8 cellular contexts compared by ENCODE assay signal in the genomic region with DNA sequence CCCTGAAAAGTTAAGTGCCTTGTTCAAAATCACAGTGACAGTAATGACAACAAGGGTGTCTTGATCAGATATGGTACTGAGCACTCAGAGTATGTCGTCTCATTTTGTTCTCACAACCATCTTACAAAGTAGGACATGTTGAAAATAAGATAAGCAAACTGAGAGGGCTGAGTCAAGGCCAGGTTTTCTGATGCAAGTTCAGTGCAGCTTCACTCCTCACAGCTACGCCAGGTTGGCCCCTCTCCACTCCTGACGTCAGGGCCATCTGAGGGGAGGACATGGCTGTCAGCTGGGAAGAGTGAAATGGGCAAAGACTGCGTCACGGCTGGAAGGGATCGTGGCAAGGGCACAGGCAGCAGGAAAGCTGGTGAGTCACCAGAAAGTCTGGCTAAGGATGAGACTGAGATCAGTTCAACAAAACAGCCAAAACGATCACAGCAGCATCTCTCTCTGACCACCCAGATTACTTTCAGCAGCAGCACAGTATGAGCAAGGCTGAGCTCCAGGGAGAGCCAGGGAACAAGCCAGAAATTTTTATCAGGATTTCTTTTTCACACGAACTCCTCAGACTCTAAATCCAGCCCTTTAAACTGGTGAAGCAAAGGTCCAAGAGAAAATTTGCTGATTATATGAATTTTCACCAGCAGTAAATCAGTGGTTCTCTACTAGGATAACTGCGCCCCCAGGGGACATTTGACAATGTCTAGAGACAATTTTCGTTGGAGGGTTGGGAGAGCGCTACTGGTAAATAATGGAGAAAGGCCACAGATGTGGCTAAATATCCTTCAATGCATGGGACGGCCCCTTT.
DNase-seq lines count a peak whose midpoint lies in the region; ATAC-seq, FAIRE-seq and TF ChIP-seq lines count a peak whose summit lies in the region.

No MANE protein-coding gene starts in this region.

- no peaks in the 10 kb centered on the region for H3K36me3 Mint-ChIP-seq in mesothelial cell of epicardium

- CTCF ChIA-PET in A549 (lab: Yijun Ruan, JAX): interaction anchor here (0.9 to 2.0 kb wide), 8 partner anchors 12 to 1252 kb away, joined by 3 to 6 read pairs (median 3); a partner anchor contains a TSS

- DNase-seq in A549 (ENCODE audit: low read depth in 1 of 2, low spot score in 1 of 2) (peak; percentile 90 to 99), M059J (ENCODE audit: low read depth) (peak; percentile 98), dedifferentiated amniotic fluid mesenchymal stem cell (ENCODE audit: extremely low spot score) (peak; percentile 89), mesothelial cell of epicardium (ENCODE audit: low spot score in 2 of 2, unreplicated experiment in 2 of 2) (no peak), NCI-H2029 treated with DMSO at 0.1 percent for 48 hours (lab: John Stamatoyannopoulos, UW) (no peak), SKM-1 (lab: John Stamatoyannopoulos, UW; ENCODE audit: unreplicated experiment) (no peak), GM19240 (ENCODE audit: insufficient read length, low spot score) (no peak)

- peaks cover 26% of the 10 kb centered on the region for H3K9me3 Mint-ChIP-seq in mesothelial cell of epicardium

- WGBS in A549 (ENCODE audit: missing lambda C conversion rate): 16% methylated on average over 12 of the region's 12 CpGs

- peak overlapping the region; percentile 60 for H3K4me2 ChIP-seq in A549

- peak overlapping the region; percentile 89 to 95 for H3K27ac ChIP-seq in A549

- H3K4me3 ChIP-seq in A549: no peak overlapping the region

- ATAC-seq in A549 (peak; percentile 96 to 100), GM19463 (IDR thresholded peaks at IDR 0.05; ENCODE audit: unreplicated experiment) (no peak)

- FAIRE-seq in A549 (lab: Jason Lieb, UNC): peak; percentile 96

- peak overlapping the region; percentile 60 for H3K27ac Mint-ChIP-seq in mesothelial cell of epicardium

- TF ChIP-seq EP300 in A549 (IDR thresholded peaks at IDR 0.05): peak; percentile 99

- TF ChIP-seq POLR2A in A549 (IDR thresholded peaks at IDR 0.05; ENCODE audit: low read length): no peak

- peak overlapping the region; percentile 2 for H3K4me3 Mint-ChIP-seq in mesothelial cell of epicardium

- TF ChIP-seq RAD21 in A549 (conservative IDR thresholded peaks at IDR 0.05 in 1 of 2, IDR thresholded peaks at IDR 0.05 in 1 of 2): peak; percentile 30 to 72

- TF ChIP-seq CTCF in A549 (IDR thresholded peaks at IDR 0.05) (peak; percentile 49), mesothelial cell of epicardium (IDR thresholded peaks at IDR 0.05; ENCODE audit: unreplicated experiment) (no peak)

- no peaks in the 10 kb centered on the region for H3K27me3 Mint-ChIP-seq in mesothelial cell of epicardium (ENCODE audit: low read depth)

- POLR2A ChIA-PET in A549 (lab: Yijun Ruan, JAX): interaction anchor here (0.6 to 1.7 kb wide), 7 partner anchors 100 to 299 kb away, joined by 3 to 16 read pairs (median 5); a partner anchor contains a TSS

- H3K4me1 Mint-ChIP-seq in mesothelial cell of epicardium: peaks cover 23% of the 10 kb centered on the region

- peaks cover 13% of the 10 kb centered on the region; the same call in 2 of the 3 replicates for H3K9me3 ChIP-seq in A549

- H3K4me1 ChIP-seq in A549: peaks cover 43% of the 10 kb centered on the region

TF ChIP-seq in A549, 52 proteins besides CTCF, POLR2A, EP300 and RAD21 (continues in another document):
- TF ChIP-seq HOXA7 (CRISPR knock-in tag; IDR thresholded peaks at IDR 0.05): 0 out of 2 replicates have a peak, but pooled peaks have one; percentile 38
- TF ChIP-seq MAFK (IDR thresholded peaks at IDR 0.05; ENCODE audit: partially characterized antibody): peak; percentile 99
- TF ChIP-seq FOSL2 (IDR thresholded peaks at IDR 0.05): peak; percentile 92
- TF ChIP-seq FOSL2 (CRISPR knock-in tag; IDR thresholded peaks at IDR 0.05): peak; percentile 98
- TF ChIP-seq, protein P1, sequence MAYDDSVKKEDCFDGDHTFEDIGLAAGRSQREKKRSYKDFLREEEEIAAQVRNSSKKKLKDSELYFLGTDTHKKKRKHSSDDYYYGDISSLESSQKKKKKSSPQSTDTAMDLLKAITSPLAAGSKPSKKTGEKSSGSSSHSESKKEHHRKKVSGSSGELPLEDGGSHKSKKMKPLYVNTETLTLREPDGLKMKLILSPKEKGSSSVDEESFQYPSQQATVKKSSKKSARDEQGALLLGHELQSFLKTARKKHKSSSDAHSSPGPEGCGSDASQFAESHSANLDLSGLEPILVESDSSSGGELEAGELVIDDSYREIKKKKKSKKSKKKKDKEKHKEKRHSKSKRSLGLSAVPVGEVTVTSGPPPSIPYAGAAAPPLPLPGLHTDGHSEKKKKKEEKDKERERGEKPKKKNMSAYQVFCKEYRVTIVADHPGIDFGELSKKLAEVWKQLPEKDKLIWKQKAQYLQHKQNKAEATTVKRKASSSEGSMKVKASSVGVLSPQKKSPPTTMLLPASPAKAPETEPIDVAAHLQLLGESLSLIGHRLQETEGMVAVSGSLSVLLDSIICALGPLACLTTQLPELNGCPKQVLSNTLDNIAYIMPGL (CRISPR knock-in tag; IDR thresholded peaks at IDR 0.05; ENCODE audit: borderline replicate concordance): no peak
- no peak for TF ChIP-seq CHD2 (IDR thresholded peaks at IDR 0.05; ENCODE audit: low read length, partially characterized antibody)
- TF ChIP-seq, protein P2, sequence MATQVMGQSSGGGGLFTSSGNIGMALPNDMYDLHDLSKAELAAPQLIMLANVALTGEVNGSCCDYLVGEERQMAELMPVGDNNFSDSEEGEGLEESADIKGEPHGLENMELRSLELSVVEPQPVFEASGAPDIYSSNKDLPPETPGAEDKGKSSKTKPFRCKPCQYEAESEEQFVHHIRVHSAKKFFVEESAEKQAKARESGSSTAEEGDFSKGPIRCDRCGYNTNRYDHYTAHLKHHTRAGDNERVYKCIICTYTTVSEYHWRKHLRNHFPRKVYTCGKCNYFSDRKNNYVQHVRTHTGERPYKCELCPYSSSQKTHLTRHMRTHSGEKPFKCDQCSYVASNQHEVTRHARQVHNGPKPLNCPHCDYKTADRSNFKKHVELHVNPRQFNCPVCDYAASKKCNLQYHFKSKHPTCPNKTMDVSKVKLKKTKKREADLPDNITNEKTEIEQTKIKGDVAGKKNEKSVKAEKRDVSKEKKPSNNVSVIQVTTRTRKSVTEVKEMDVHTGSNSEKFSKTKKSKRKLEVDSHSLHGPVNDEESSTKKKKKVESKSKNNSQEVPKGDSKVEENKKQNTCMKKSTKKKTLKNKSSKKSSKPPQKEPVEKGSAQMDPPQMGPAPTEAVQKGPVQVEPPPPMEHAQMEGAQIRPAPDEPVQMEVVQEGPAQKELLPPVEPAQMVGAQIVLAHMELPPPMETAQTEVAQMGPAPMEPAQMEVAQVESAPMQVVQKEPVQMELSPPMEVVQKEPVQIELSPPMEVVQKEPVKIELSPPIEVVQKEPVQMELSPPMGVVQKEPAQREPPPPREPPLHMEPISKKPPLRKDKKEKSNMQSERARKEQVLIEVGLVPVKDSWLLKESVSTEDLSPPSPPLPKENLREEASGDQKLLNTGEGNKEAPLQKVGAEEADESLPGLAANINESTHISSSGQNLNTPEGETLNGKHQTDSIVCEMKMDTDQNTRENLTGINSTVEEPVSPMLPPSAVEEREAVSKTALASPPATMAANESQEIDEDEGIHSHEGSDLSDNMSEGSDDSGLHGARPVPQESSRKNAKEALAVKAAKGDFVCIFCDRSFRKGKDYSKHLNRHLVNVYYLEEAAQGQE (IDR thresholded peaks at IDR 0.05): no peak
- TF ChIP-seq PHF8 (IDR thresholded peaks at IDR 0.05; ENCODE audit: borderline replicate concordance, low read depth): no peak
- TF ChIP-seq KDM1A (IDR thresholded peaks at IDR 0.05; ENCODE audit: low read depth): no peak
- TF ChIP-seq ZC3H11A (IDR thresholded peaks at IDR 0.05): no peak
- TF ChIP-seq, protein P3, sequence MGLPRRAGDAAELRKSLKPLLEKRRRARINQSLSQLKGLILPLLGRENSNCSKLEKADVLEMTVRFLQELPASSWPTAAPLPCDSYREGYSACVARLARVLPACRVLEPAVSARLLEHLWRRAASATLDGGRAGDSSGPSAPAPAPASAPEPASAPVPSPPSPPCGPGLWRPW (IDR thresholded peaks at IDR 0.05): peak; percentile 54
- TF ChIP-seq JUN (IDR thresholded peaks at IDR 0.05): peak; percentile 99
- TF ChIP-seq NPAS2 (CRISPR knock-in tag; IDR thresholded peaks at IDR 0.05; ENCODE audit: borderline replicate concordance): no peak
- no peak for TF ChIP-seq TFCP2L1 (CRISPR knock-in tag; IDR thresholded peaks at IDR 0.05)
- no peak for TF ChIP-seq CBX8 (IDR thresholded peaks at IDR 0.05)
- no peak for TF ChIP-seq BHLHE40 (IDR thresholded peaks at IDR 0.05; ENCODE audit: low read depth, low read length)
- TF ChIP-seq HOXB13 (CRISPR knock-in tag; IDR thresholded peaks at IDR 0.05; ENCODE audit: low read depth): peak; percentile 82; the same call in 1 of the 2 replicates
- TF ChIP-seq CEBPB (IDR thresholded peaks at IDR 0.05): peak; percentile 61 to 90
- TF ChIP-seq, protein P4, sequence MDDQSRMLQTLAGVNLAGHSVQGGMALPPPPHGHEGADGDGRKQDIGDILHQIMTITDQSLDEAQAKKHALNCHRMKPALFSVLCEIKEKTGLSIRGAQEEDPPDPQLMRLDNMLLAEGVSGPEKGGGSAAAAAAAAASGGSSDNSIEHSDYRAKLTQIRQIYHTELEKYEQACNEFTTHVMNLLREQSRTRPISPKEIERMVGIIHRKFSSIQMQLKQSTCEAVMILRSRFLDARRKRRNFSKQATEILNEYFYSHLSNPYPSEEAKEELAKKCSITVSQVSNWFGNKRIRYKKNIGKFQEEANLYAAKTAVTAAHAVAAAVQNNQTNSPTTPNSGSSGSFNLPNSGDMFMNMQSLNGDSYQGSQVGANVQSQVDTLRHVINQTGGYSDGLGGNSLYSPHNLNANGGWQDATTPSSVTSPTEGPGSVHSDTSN (IDR thresholded peaks at IDR 0.05): peak; percentile 94
- no peak for TF ChIP-seq KDM5A (IDR thresholded peaks at IDR 0.05)
- TF ChIP-seq MAZ (IDR thresholded peaks at IDR 0.05; ENCODE audit: borderline replicate concordance, low read depth, low read length): 0 out of 2 replicates have a peak, but pooled peaks have one; percentile 76
- TF ChIP-seq HDAC2 (IDR thresholded peaks at IDR 0.05): no peak
- TF ChIP-seq ZSCAN20 (CRISPR knock-in tag; IDR thresholded peaks at IDR 0.05): peak; percentile 39; the same call in 1 of the 2 replicates
- TF ChIP-seq TP53 (CRISPR knock-in tag; IDR thresholded peaks at IDR 0.05): no peak
- TF ChIP-seq SREBF2 (IDR thresholded peaks at IDR 0.05): no peak
- no peak for TF ChIP-seq MYC (IDR thresholded peaks at IDR 0.05; ENCODE audit: borderline replicate concordance, low read length)
- no peak for TF ChIP-seq CHD4 (IDR thresholded peaks at IDR 0.05; ENCODE audit: borderline replicate concordance)
- TF ChIP-seq GATA3 (IDR thresholded peaks at IDR 0.05; ENCODE audit: borderline replicate concordance): peak; percentile 99
- TF ChIP-seq SMC3 (IDR thresholded peaks at IDR 0.05): peak; percentile 59; the same call in 2 of the 3 replicates
- TF ChIP-seq JUNB (IDR thresholded peaks at IDR 0.05): peak; percentile 93
- TF ChIP-seq EHF (CRISPR knock-in tag; IDR thresholded peaks at IDR 0.05): 0 out of 2 replicates have a peak, but pooled peaks have one; percentile 34

Comparison
In these comparisons a context has a peak if more than half of its experiments do, and no peak if none do; other contexts are left out.
1. DNase-seq: peak in A549 (2 of 2), M059J (single experiment) and dedifferentiated amniotic fluid mesenchymal stem cell (single experiment); none in mesothelial cell of epicardium (0 of 2), NCI-H2029 treated with DMSO at 0.1 percent for 48 hours (single experiment), SKM-1 (single experiment) and GM19240 (single experiment).